ENCODE assay signal across 18 cellular contexts in the genomic region with DNA sequence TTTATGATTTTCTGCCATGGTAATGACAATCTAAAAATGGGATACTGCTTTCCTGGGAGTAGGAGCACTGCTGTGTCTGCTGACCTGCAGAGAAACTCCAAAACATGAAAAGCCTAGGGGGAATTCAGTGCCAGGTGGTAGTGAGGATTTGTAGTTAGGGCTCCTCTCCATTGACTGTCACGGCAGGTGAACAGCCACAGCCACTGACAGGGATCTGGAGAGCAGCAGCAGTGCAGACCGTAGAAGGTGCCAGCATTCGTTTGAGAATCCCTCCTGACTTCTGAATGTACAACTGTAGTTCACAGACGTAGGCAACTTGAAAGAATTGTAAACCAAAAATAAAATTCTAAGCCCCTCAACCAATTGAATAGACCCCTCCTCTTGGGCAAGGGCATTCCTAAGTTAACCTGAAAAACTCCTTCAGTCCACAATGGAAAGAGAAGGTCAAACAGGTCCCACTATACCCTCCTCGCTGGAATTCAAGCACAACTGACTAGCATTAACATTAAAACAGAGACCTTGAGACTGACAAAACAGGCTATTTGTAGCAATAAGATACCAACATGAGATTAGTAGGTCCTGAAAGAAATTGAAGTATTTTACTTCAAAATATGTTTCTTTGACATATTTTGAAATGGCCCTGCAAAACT.
"Had no signal": no experiment of that assay in that cellular context is flagged by ENCODE, and none has a peak within 500 bp of the region (broad histone marks: within the 10 kb centered on the region; RNA-seq: fewer than 3 reads in every experiment).

No MANE protein-coding gene starts in this region.

- H3K4me3 ChIP-seq: coronary artery, gastrocnemius medialis, sigmoid colon, transverse colon had no signal

- ATAC-seq: activated CD4-positive, CD25-positive, alpha-beta regulatory T cell treated with anti-CD3 and anti-CD28 coated beads, Interleukin-2, amount 50 U/mL, for 24 hours; gastrocnemius medialis; left lobe of liver; natural killer cell had no signal

- H3K36me3 ChIP-seq: gastrocnemius medialis, sigmoid colon, transverse colon had no signal

- H3K4me1 ChIP-seq: gastrocnemius medialis, sigmoid colon, transverse colon had no signal

- DNase-seq: activated gamma-delta T cell; activated naive CD8-positive, alpha-beta T cell treated with anti-CD3 and anti-CD28 coated beads, Interleukin-2, amount 10 ng/mL, durations not matched to agents 7 days and 5 days; activated T-cell treated with anti-CD3 and anti-CD28 coated beads, Interleukin-2, amount 50 U/mL, for 48 hours; aorta; effector CD4-positive, alpha-beta T cell; gastrocnemius medialis; mammary epithelial cell; natural killer cell; sigmoid colon; stimulated activated CD4-positive, alpha-beta T cell treated with anti-CD3 and anti-CD28 coated beads, Interleukin-12 subunit alpha, Interleukin-12 subunit beta, amount 100 ng/mL, for 4 hours; stimulated activated naive CD4-positive, alpha-beta T cell; substantia nigra; T-helper 2 cell; transverse colon had no signal

- FAIRE-seq: islet of Langerhans had no signal

- H3K9me3 ChIP-seq: gastrocnemius medialis had no signal

- H3K27ac ChIP-seq: coronary artery, gastrocnemius medialis, sigmoid colon, transverse colon had no signal

- H3K27me3 ChIP-seq: gastrocnemius medialis, sigmoid colon, transverse colon had no signal
